20 cellular contexts compared by ENCODE assay signal in genomic region chr7:12320241-12320640, GRCh38.
A peak's percentile ranks its signal among the peaks of the same experiment; 100 is the strongest.
DNase-seq lines count a peak whose midpoint lies in the region; ATAC-seq, FAIRE-seq and TF ChIP-seq lines count a peak whose summit lies in the region.
"Had no signal": no experiment of that assay in that cellular context is flagged by ENCODE, and none has a peak within 500 bp of the region (broad histone marks: within the 10 kb centered on the region; RNA-seq: fewer than 3 reads in every experiment).

No MANE protein-coding gene starts in this region.

- H3K4me1 ChIP-seq in cardiac muscle cell (ENCODE audit: low read depth) (peaks cover 3% of the 10 kb centered on the region), Panc1 (ENCODE audit: control insufficient read depth, insufficient read depth, low read length) (peaks cover 12% of the 10 kb centered on the region; the same call in 1 of the 2 replicates), kidney (ENCODE audit: control insufficient read depth in 1 of 2, insufficient read depth in 1 of 2, low read depth in 1 of 2, low read length in 2 of 2) (peaks cover 0 to 4% of the 10 kb centered on the region in 2 donors)
- H3K4me1 ChIP-seq: Caco-2 had no signal

- in situ Hi-C loops in Panc1 (cut with HindIII; ENCODE audit: low pct_unique_long_range_greater_than_20kb, low sequenced_read_pairs), result no loop called here

- POLR2A ChIA-PET in Panc1 (lab: Charles Lee), result no interaction called here

- H3K36me3 Mint-ChIP-seq in stimulated activated naive B cell treated with anti-CD40 and anti-IgM and Interleukin-4, amounts not matched to agents 10 μg/mL and 1 μg/mL and 100 μg/mL, for 72 hours, result no peaks in the 10 kb centered on the region
- H3K36me3 Mint-ChIP-seq: CD4-positive, CD25-positive, alpha-beta regulatory T cell had no signal

- H3K36me3 ChIP-seq in cardiac muscle cell (no peaks in the 10 kb centered on the region), Panc1 (ENCODE audit: control insufficient read depth, insufficient read depth, low read length) (no peaks in the 10 kb centered on the region), kidney (ENCODE audit: control insufficient read depth in 1 of 2, insufficient read depth in 2 of 2, low read length in 2 of 2) (no peaks in the 10 kb centered on the region)
- H3K36me3 ChIP-seq: BE2C had no signal

- no peak for DNase-seq in cardiac muscle cell (ENCODE audit: low read depth in 1 of 2, low spot score in 1 of 2)
- no peak for DNase-seq in Right ventricle myocardium inferior (ENCODE audit: missing footprints)
- no peak for DNase-seq in Panc1 (ENCODE audit: low read depth, low spot score)
- DNase-seq in kidney, result no peak
- DNase-seq in stimulated activated naive B cell treated with anti-CD40 and anti-IgM and Interleukin-4, amounts not matched to agents 10 μg/mL and 1 μg/mL and 100 μg/mL, for 72 hours, result no peak
- DNase-seq in HTR-8/SVneo (ENCODE audit: insufficient read length, low spot score), result no peak
- DNase-seq in NOMO-1 treated with DMSO at 0.1 percent for 48 hours (lab: John Stamatoyannopoulos, UW; ENCODE audit: unreplicated experiment), result no peak
- no peak for DNase-seq in activated naive CD4-positive, alpha-beta T cell treated with Interleukin-2 at 50 U/mL for 16 hours
- DNase-seq: BE2C; Caco-2; CD4-positive, CD25-positive, alpha-beta regulatory T cell; DMS153; GDM1; GOT3; HFFc6; NCI-H1092 treated with DMSO at 0.1 percent for 48 hours; NCI-H345; NCI-H524 treated with DMSO at 0.1 percent for 48 hours; SHP77 had no signal

- no peak for ATAC-seq in Right ventricle myocardium inferior
- no peak for ATAC-seq in Panc1
- ATAC-seq in stimulated activated naive B cell treated with anti-CD40 and anti-IgM and Interleukin-4, amounts not matched to agents 10 μg/mL and 1 μg/mL and 100 μg/mL, for 72 hours (replicated peaks), result peak; percentile 25 to 39

- H3K27ac ChIP-seq in cardiac muscle cell (peak overlapping the region; percentile 14), Panc1 (ENCODE audit: low read length) (peak overlapping the region; percentile 80), kidney (ENCODE audit: low read depth in 2 of 2, low read length in 2 of 2) (peak overlapping the region; percentile 45 to 66)
- H3K27ac ChIP-seq: SK-N-MC had no signal

- no peaks in the 10 kb centered on the region for H3K27me3 ChIP-seq in cardiac muscle cell
- no peaks in the 10 kb centered on the region for H3K27me3 ChIP-seq in Panc1 (ENCODE audit: control insufficient read depth, insufficient read depth, low read length)
- H3K27me3 ChIP-seq: BE2C had no signal

- intact Hi-C loops in Right ventricle myocardium inferior (cut with DNase I) (loop anchor here (5.0 kb wide), 2 partner anchors 483 to 893 kb away; no protein-coding TSS in a partner anchor), Panc1 (cut with micrococcal nuclease; ENCODE audit: unreplicated experiment) (loop anchor here (5.0 kb wide), 2 partner anchors 108 to 208 kb away; partner anchors contain the start of gene TMEM106B), kidney (cut with DNase I) (loop anchor here (10.0 kb wide), 1 partner anchor 245 kb away; no protein-coding TSS in a partner anchor)

- H3K27me3 Mint-ChIP-seq in stimulated activated naive B cell treated with anti-CD40 and anti-IgM and Interleukin-4, amounts not matched to agents 10 μg/mL and 1 μg/mL and 100 μg/mL, for 72 hours, result peaks cover 0 to 7% of the 10 kb centered on the region in 2 donors
- H3K27me3 Mint-ChIP-seq: CD4-positive, CD25-positive, alpha-beta regulatory T cell had no signal

- no peak overlapping the region for H3K4me3 Mint-ChIP-seq in stimulated activated naive B cell treated with anti-CD40 and anti-IgM and Interleukin-4, amounts not matched to agents 10 μg/mL and 1 μg/mL and 100 μg/mL, for 72 hours
- H3K4me3 Mint-ChIP-seq: CD4-positive, CD25-positive, alpha-beta regulatory T cell; HFFc6 had no signal

- FAIRE-seq in kidney (lab: Jason Lieb, UNC), result no peak
- FAIRE-seq in HTR-8/SVneo (lab: Jason Lieb, UNC), result no peak

- CTCF ChIA-PET in Panc1 (lab: Charles Lee), result interaction anchor here (0.6 kb wide), 1 partner anchor 153 kb away, joined by 6 read pairs; no protein-coding TSS in a partner anchor

- H3K9ac ChIP-seq in kidney (ENCODE audit: low read length in 2 of 2), result no peak overlapping the region

- no TSS peak for BruUV-seq in Panc1 (replicated peaks; lab: Mats Ljungman, UMichigan)

- H3K9me3 ChIP-seq in cardiac muscle cell (ENCODE audit: low read depth) (no peaks in the 10 kb centered on the region), Panc1 (ENCODE audit: control insufficient read depth, insufficient read depth, low read depth, low read length) (no peaks in the 10 kb centered on the region), kidney (ENCODE audit: control insufficient read depth in 1 of 2, low read length in 2 of 2) (no peaks in the 10 kb centered on the region)
- H3K9me3 ChIP-seq: BE2C, Caco-2 had no signal

- TF ChIP-seq CTCF in cardiac muscle cell (IDR thresholded peaks at IDR 0.05; ENCODE audit: low read depth, low read length) (no peak), Panc1 (IDR thresholded peaks at IDR 0.05) (no peak), kidney (IDR thresholded peaks at IDR 0.05; ENCODE audit: borderline replicate concordance, extremely low read depth, insufficient read depth) (no peak)

- H3K4me1 Mint-ChIP-seq in stimulated activated naive B cell treated with anti-CD40 and anti-IgM and Interleukin-4, amounts not matched to agents 10 μg/mL and 1 μg/mL and 100 μg/mL, for 72 hours, result peaks cover 0 to 2% of the 10 kb centered on the region in 2 donors
- H3K4me1 Mint-ChIP-seq: CD4-positive, CD25-positive, alpha-beta regulatory T cell had no signal

- no peak overlapping the region for H3K4me3 ChIP-seq in cardiac muscle cell
- H3K4me3 ChIP-seq in Panc1 (ENCODE audit: low read depth in 2 of 2, low read length in 2 of 2), result no peak overlapping the region
- H3K4me3 ChIP-seq in kidney (ENCODE audit: low read length in 2 of 2), result peak overlapping the region in 1 of 2 donors; percentile 3
- H3K4me3 ChIP-seq: SK-N-MC had no signal

- no peaks in the 10 kb centered on the region for H3K9me3 Mint-ChIP-seq in stimulated activated naive B cell treated with anti-CD40 and anti-IgM and Interleukin-4, amounts not matched to agents 10 μg/mL and 1 μg/mL and 100 μg/mL, for 72 hours
- H3K9me3 Mint-ChIP-seq: CD4-positive, CD25-positive, alpha-beta regulatory T cell had no signal

- H3K27ac Mint-ChIP-seq in stimulated activated naive B cell treated with anti-CD40 and anti-IgM and Interleukin-4, amounts not matched to agents 10 μg/mL and 1 μg/mL and 100 μg/mL, for 72 hours, result no peak overlapping the region
- H3K27ac Mint-ChIP-seq: CD4-positive, CD25-positive, alpha-beta regulatory T cell; HFFc6 had no signal

Comparison
In these comparisons a context has a peak if more than half of its experiments do, and no peak if none do; other contexts are left out.
1. H3K27ac ChIP-seq: peak in every context shown above with its lines; median percentile 80 in Panc1; 56 in kidney; 14 in cardiac muscle cell.
2. ATAC-seq: peak in stimulated activated naive B cell treated with anti-CD40 and anti-IgM and Interleukin-4, amounts not matched to agents 10 μg/mL and 1 μg/mL and 100 μg/mL, for 72 hours (2 of 2); none in Right ventricle myocardium inferior (single experiment) and Panc1 (single experiment).